8 cellular contexts compared by ENCODE assay signal in genomic region chr19:17294051-17294891, GRCh38. TPM values are rescaled to one million over a fixed set of nuclear protein-coding genes. Genes with fewer than 3 reads are reported as not detected.
DNase-seq lines count a peak whose midpoint lies in the region; ATAC-seq, FAIRE-seq and TF ChIP-seq lines count a peak whose summit lies in the region.

No MANE protein-coding gene starts in this region.

- TF ChIP-seq RAD21 in GM12878 (IDR thresholded peaks at IDR 0.05; ENCODE audit: insufficient read depth, low read depth, low read length) = no peak

- H3K36me3 ChIP-seq in GM12878 (ENCODE audit: control insufficient read depth in 2 of 2, insufficient read depth in 2 of 2, low read length in 1 of 2) = no peaks in the 10 kb centered on the region

- no peak for TF ChIP-seq EP300 in GM12878 (IDR thresholded peaks at IDR 0.05; ENCODE audit: borderline replicate concordance in 1 of 2, control insufficient read depth in 1 of 2, low read depth in 2 of 2, low read length in 2 of 2)

- 78% methylated on average over 48 of the region's 48 CpGs for WGBS in GM12878 (ENCODE audit: insufficient coverage, insufficient replicate concordance, low lambda C conversion rate, missing lambda C conversion rate)

- RAD21 ChIA-PET in GM12878 (lab: Charles Lee; ENCODE audit: unreplicated experiment) = interaction anchor here (1.2 to 3.2 kb wide), 3 partner anchors 9 to 91 kb away, joined by 3 to 17 read pairs (median 14); partner anchors contain the start of genes ABHD8 and MRPL34

- peaks cover 4% of the 10 kb centered on the region; the same call in 1 of the 2 replicates for H3K4me1 ChIP-seq in GM12878 (ENCODE audit: control insufficient read depth, insufficient read depth, low read length)

- H3K27me3 ChIP-seq in GM12878 (replicated peaks in 1 of 2; ENCODE audit: control insufficient read depth in 2 of 2, insufficient read depth in 2 of 2, low read length in 1 of 2) = no peaks in the 10 kb centered on the region

- BruUV-seq in GM12878 (replicated peaks; lab: Mats Ljungman, UMichigan) = no TSS peak

- no peak overlapping the region for H3K27ac ChIP-seq in GM12878 (ENCODE audit: control insufficient read depth, insufficient read depth)

- intact Hi-C loops in GM12878 (cut with micrococcal nuclease; ENCODE audit: unreplicated experiment) = loop anchor here (5.0 kb wide), 1 partner anchor 43 kb away; the partner anchor contains the start of gene GTPBP3

- SMC1A ChIA-PET in GM12878 (lab: Charles Lee; ENCODE audit: uncharacterized antibody, unreplicated experiment) = interaction anchor here (1.1 kb wide), 1 partner anchor 11 kb away, joined by 4 read pairs; no protein-coding TSS in a partner anchor

- no peak overlapping the region for H2AFZ ChIP-seq in GM12878 (ENCODE audit: control insufficient read depth, low read depth, low read length)

- ATAC-seq in GM12878 (peak; percentile 47), GM19351 (IDR thresholded peaks at IDR 0.05; ENCODE audit: unreplicated experiment) (no peak), HG03108 (IDR thresholded peaks at IDR 0.05; ENCODE audit: unreplicated experiment) (no peak), GM19397 (IDR thresholded peaks at IDR 0.05; ENCODE audit: unreplicated experiment) (no peak)

- no peaks in the 10 kb centered on the region; the same call in 1 of the 2 replicates for H3K79me2 ChIP-seq in GM12878 (ENCODE audit: control insufficient read depth, insufficient read depth, low read length)

- H3K9ac ChIP-seq in GM12878 (ENCODE audit: control insufficient read depth, insufficient read depth, low read length) = no peak overlapping the region

- H3K4me2 ChIP-seq in GM12878 (ENCODE audit: control insufficient read depth, insufficient read depth) = no peak overlapping the region

- H3K4me3 ChIP-seq in GM12878 = no peak overlapping the region

- TF ChIP-seq POLR2A in GM12878 (IDR thresholded peaks at IDR 0.05; ENCODE audit: low read depth, low read length) = no peak; the same call in 1 of the 2 replicates

- peak; percentile 22 for DNase-seq in GM19240 (ENCODE audit: insufficient read length, low spot score)
- peak; percentile 44 for DNase-seq in SK-MEL-5 (ENCODE audit: low read depth, low spot score)
- no peak for DNase-seq in GM12878 (ENCODE audit: low read depth, low spot score)
- peak; percentile 54 to 73 for DNase-seq in stimulated activated CD4-positive, alpha-beta T cell treated with anti-CD3 and anti-CD28 coated beads, Interleukin-2, amount 100 ng/mL, for 48 hours
- no peak for DNase-seq in NCI-H774 (lab: John Stamatoyannopoulos, UW)

- CTCF ChIA-PET in GM12878 (lab: Yijun Ruan, JAX) = interaction anchor here (4.5 to 6.5 kb wide), 2 partner anchors 10 to 93 kb away, joined by 43 to 81 read pairs; partner anchors contain the start of genes ABHD8 and MRPL34

- POLR2A ChIA-PET in GM12878 (lab: Charles Lee) = interaction anchor here (1.9 kb wide), 1 partner anchor 15 kb away, joined by 5 read pairs; the partner anchor contains the start of gene DDA1

- no peak for TF ChIP-seq CTCF in GM12878 (IDR thresholded peaks at IDR 0.05 in 2 of 3, conservative IDR thresholded peaks at IDR 0.05 in 1 of 3; ENCODE audit: control insufficient read depth in 2 of 3, extremely low read depth in 1 of 3, insufficient read depth in 1 of 3, low read depth in 3 of 3, low read length in 3 of 3)

- H4K20me1 ChIP-seq in GM12878 (ENCODE audit: control insufficient read depth, insufficient read depth) = no peaks in the 10 kb centered on the region

- no peak for FAIRE-seq in GM12878 (lab: Jason Lieb, UNC)

- no peaks in the 10 kb centered on the region; the same call in 1 of the 3 replicates for H3K9me3 ChIP-seq in GM12878 (replicated peaks; ENCODE audit: control insufficient read depth, insufficient read depth, low read length)

- in situ Hi-C loops in SK-MEL-5 (cut with HindIII; ENCODE audit: low pct_unique_long_range_greater_than_20kb, low sequenced_read_pairs) = no loop called here
- in situ Hi-C loops in GM12878 (cut with MboI) = loop anchor here (5.0 kb wide), 1 partner anchor 93 kb away; no protein-coding TSS in a partner anchor

RNA-seq across cellular contexts. Expression of gene ABHD8, which starts 9.0 kb away (rescaled TPM):
- total RNA-seq in SK-MEL-5 (2014; rRNA removed; shearing (Covaris generic)) = 2.5 and 3.4 TPM in 2 replicates
- 6.2 and 8.6 TPM in 2 replicates for polyA plus RNA-seq in SK-MEL-5 (2015; cell fraction: cytosol; rRNA removed)
- 1.0 and 2.3 TPM in 2 replicates for polyA plus RNA-seq in SK-MEL-5 (2015; cell fraction: nucleus; rRNA removed)
- total RNA-seq in GM12878 (2013; cell fraction: nucleolus; rRNA removed) = 7.8 and 8.0 TPM in 2 replicates
- total RNA-seq in GM12878 (2014; rRNA removed) = 8.8 and 12.0 TPM in 2 replicates
- 2.1 TPM in 2 replicates for total RNA-seq in GM12878 (2014; rRNA removed; fragmentation: Illumina TruSeq; extraction: Trizol)
- total RNA-seq in GM12878 (2021) = 10.0 and 13.1 TPM in 2 replicates
- 2.4 TPM for polyA plus RNA-seq in GM12878 (2011; ENCODE audit: low read depth)
- 1.6 and 3.5 TPM in 2 replicates for polyA plus RNA-seq in GM12878 (2011; rRNA removed)
- 6.7 and 12.3 TPM in 2 replicates for polyA plus RNA-seq in GM12878 (2011; cell fraction: cytosol; rRNA removed)
- polyA plus RNA-seq in GM12878 (2011; cell fraction: nucleus; rRNA removed) = 4.7 TPM in 2 replicates
- 8.8 TPM in 2 replicates for polyA plus RNA-seq in GM12878 (2012)
- 0.55 and 1.5 TPM in 2 replicates for polyA plus RNA-seq in GM12878 (2014; fragmentation: Illumina TruSeq; extraction: Trizol)
- polyA plus RNA-seq in GM12878 (2014; fragmentation: Nextera tagmentation; extraction: Ambion mirVana) = under 1 TPM; 0.03 to 0.04 TPM
- 11.8 and 13.1 TPM in 2 replicates for polyA plus RNA-seq in GM12878 (2014; rRNA removed)
- 10 to 100 TPM in 1 of 2 experiments, 1 to 10 TPM in 1; 8.4 to 12.5 TPM for polyA plus RNA-seq in GM12878 (2016; fragmentation: Nextera tagmentation; extraction: Ambion mirVana)
- 4.5 and 6.7 TPM in 2 replicates for polyA minus RNA-seq in GM12878 (2011; rRNA and poly(A)+ RNA removed)
- 3.4 and 5.3 TPM in 2 replicates for polyA minus RNA-seq in GM12878 (2011; cell fraction: cytosol; rRNA and poly(A)+ RNA removed)
- 3.6 and 4.4 TPM in 2 replicates for polyA minus RNA-seq in GM12878 (2011; cell fraction: nucleus; rRNA and poly(A)+ RNA removed)

RNA-seq across cellular contexts. Expression of gene MRPL34, which starts 11.4 kb away (rescaled TPM):
- total RNA-seq in SK-MEL-5 (2014; rRNA removed; shearing (Covaris generic)) = 48.4 and 77.4 TPM in 2 replicates
- polyA plus RNA-seq in SK-MEL-5 (2015; cell fraction: cytosol; rRNA removed) = 193 and 326 TPM in 2 replicates
- 38.5 and 101 TPM in 2 replicates for polyA plus RNA-seq in SK-MEL-5 (2015; cell fraction: nucleus; rRNA removed)
- 4.3 and 7.7 TPM in 2 replicates for total RNA-seq in GM12878 (2013; cell fraction: nucleolus; rRNA removed)
- 118 and 126 TPM in 2 replicates for total RNA-seq in GM12878 (2014; rRNA removed)
- total RNA-seq in GM12878 (2014; rRNA removed; fragmentation: Illumina TruSeq; extraction: Trizol) = 33.4 and 37.2 TPM in 2 replicates
- total RNA-seq in GM12878 (2021) = 90.5 and 92.1 TPM in 2 replicates
- 18.2 TPM for polyA plus RNA-seq in GM12878 (2011; ENCODE audit: low read depth)
- polyA plus RNA-seq in GM12878 (2011; rRNA removed) = 59.0 and 66.8 TPM in 2 replicates
- polyA plus RNA-seq in GM12878 (2011; cell fraction: cytosol; rRNA removed) = 86.5 and 89.3 TPM in 2 replicates
- polyA plus RNA-seq in GM12878 (2011; cell fraction: nucleus; rRNA removed) = 24.2 and 35.6 TPM in 2 replicates
- polyA plus RNA-seq in GM12878 (2012) = 45.5 and 50.4 TPM in 2 replicates
- polyA plus RNA-seq in GM12878 (2014; fragmentation: Illumina TruSeq; extraction: Trizol) = 28.1 and 41.6 TPM in 2 replicates
- polyA plus RNA-seq in GM12878 (2014; fragmentation: Nextera tagmentation; extraction: Ambion mirVana) = 10 to 100 TPM in 1 of 2 experiments, 1 to 10 TPM in 1; 8.6 to 25.2 TPM
- polyA plus RNA-seq in GM12878 (2014; rRNA removed) = 198 and 209 TPM in 2 replicates
- polyA plus RNA-seq in GM12878 (2016; fragmentation: Nextera tagmentation; extraction: Ambion mirVana) = 100 to 1,000 TPM; 169 TPM
- polyA minus RNA-seq in GM12878 (2011; rRNA and poly(A)+ RNA removed) = 12.1 and 20.0 TPM in 2 replicates
- 10.2 and 12.7 TPM in 2 replicates for polyA minus RNA-seq in GM12878 (2011; cell fraction: cytosol; rRNA and poly(A)+ RNA removed)
- 4.6 and 7.7 TPM in 2 replicates for polyA minus RNA-seq in GM12878 (2011; cell fraction: nucleus; rRNA and poly(A)+ RNA removed)

RNA-seq across cellular contexts. Expression of gene ANKLE1, which starts 12.6 kb away (rescaled TPM):
- total RNA-seq in SK-MEL-5 (2014; rRNA removed; shearing (Covaris generic)) = 1.3 TPM in 2 replicates
- polyA plus RNA-seq in SK-MEL-5 (2015; cell fraction: cytosol; rRNA removed) = 6.5 and 10.0 TPM in 2 replicates
- 17.9 and 19.0 TPM in 2 replicates for polyA plus RNA-seq in SK-MEL-5 (2015; cell fraction: nucleus; rRNA removed)
- 14.1 and 14.4 TPM in 2 replicates for total RNA-seq in GM12878 (2013; cell fraction: nucleolus; rRNA removed)
- 10.7 and 13.4 TPM in 2 replicates for total RNA-seq in GM12878 (2014; rRNA removed)
- total RNA-seq in GM12878 (2014; rRNA removed; fragmentation: Illumina TruSeq; extraction: Trizol) = 4.6 and 5.5 TPM in 2 replicates
- total RNA-seq in GM12878 (2021) = 13.1 and 16.0 TPM in 2 replicates
- 1.2 TPM for polyA plus RNA-seq in GM12878 (2011; ENCODE audit: low read depth)
- polyA plus RNA-seq in GM12878 (2011; rRNA removed) = 2.2 and 4.4 TPM in 2 replicates
- polyA plus RNA-seq in GM12878 (2011; cell fraction: cytosol; rRNA removed) = 4.9 and 8.8 TPM in 2 replicates
- polyA plus RNA-seq in GM12878 (2011; cell fraction: nucleus; rRNA removed) = 20.6 and 30.5 TPM in 2 replicates
- polyA plus RNA-seq in GM12878 (2012) = 3.6 and 4.6 TPM in 2 replicates
- polyA plus RNA-seq in GM12878 (2014; fragmentation: Illumina TruSeq; extraction: Trizol) = 6.2 and 8.4 TPM in 2 replicates
- polyA plus RNA-seq in GM12878 (2014; fragmentation: Nextera tagmentation; extraction: Ambion mirVana) = 1 to 10 TPM; 2.2 to 2.3 TPM
- 17.9 and 20.8 TPM in 2 replicates for polyA plus RNA-seq in GM12878 (2014; rRNA removed)
- polyA plus RNA-seq in GM12878 (2016; fragmentation: Nextera tagmentation; extraction: Ambion mirVana) = 10 to 100 TPM; 16.5 to 16.6 TPM
- 2.4 and 5.0 TPM in 2 replicates for polyA minus RNA-seq in GM12878 (2011; rRNA and poly(A)+ RNA removed)
- 3.6 and 4.7 TPM in 2 replicates for polyA minus RNA-seq in GM12878 (2011; cell fraction: cytosol; rRNA and poly(A)+ RNA removed)
- polyA minus RNA-seq in GM12878 (2011; cell fraction: nucleus; rRNA and poly(A)+ RNA removed) = 9.4 and 19.7 TPM in 2 replicates

RNA-seq across cellular contexts. Expression of gene DDA1, which starts 15.1 kb away (rescaled TPM):
- total RNA-seq in SK-MEL-5 (2014; rRNA removed; shearing (Covaris generic)) = 14.0 and 14.1 TPM in 2 replicates
- polyA plus RNA-seq in SK-MEL-5 (2015; cell fraction: cytosol; rRNA removed) = 19.8 and 20.5 TPM in 2 replicates
- polyA plus RNA-seq in SK-MEL-5 (2015; cell fraction: nucleus; rRNA removed) = 13.1 and 29.2 TPM in 2 replicates
- total RNA-seq in GM12878 (2013; cell fraction: nucleolus; rRNA removed) = 9.0 and 11.5 TPM in 2 replicates
- total RNA-seq in GM12878 (2014; rRNA removed) (33.3 and 36.0 TPM in 2 replicates), GM12878 (2014; rRNA removed; fragmentation: Illumina TruSeq; extraction: Trizol) (26.1 and 31.1 TPM in 2 replicates), GM12878 (2021) (42.8 and 53.5 TPM in 2 replicates)
- polyA plus RNA-seq in GM12878 (2011; ENCODE audit: low read depth) = 14.8 TPM
- polyA plus RNA-seq in GM12878 (2011; rRNA removed) (23.6 and 33.4 TPM in 2 replicates), GM12878 (2014; fragmentation: Illumina TruSeq; extraction: Trizol) (31.7 and 62.8 TPM in 2 replicates), GM12878 (2014; fragmentation: Nextera tagmentation; extraction: Ambion mirVana) (1 to 10 TPM in 1 of 2 experiments, under 1 TPM in 1; 0.76 to 2.8 TPM), GM12878 (2014; rRNA removed) (71.0 and 77.5 TPM in 2 replicates), GM12878 (2016; fragmentation: Nextera tagmentation; extraction: Ambion mirVana) (10 to 100 TPM; 61.5 to 63.8 TPM)
- 29.7 and 46.8 TPM in 2 replicates for polyA plus RNA-seq in GM12878 (2011; cell fraction: cytosol; rRNA removed)
- 51.0 and 57.0 TPM in 2 replicates for polyA plus RNA-seq in GM12878 (2011; cell fraction: nucleus; rRNA removed)
- 41.8 and 55.6 TPM in 2 replicates for polyA plus RNA-seq in GM12878 (2012)
- 11.6 and 12.9 TPM in 2 replicates for polyA minus RNA-seq in GM12878 (2011; rRNA and poly(A)+ RNA removed)
- 5.3 and 12.0 TPM in 2 replicates for polyA minus RNA-seq in GM12878 (2011; cell fraction: cytosol; rRNA and poly(A)+ RNA removed)
- polyA minus RNA-seq in GM12878 (2011; cell fraction: nucleus; rRNA and poly(A)+ RNA removed) = 4.6 and 9.6 TPM in 2 replicates

RNA-seq across cellular contexts. Expression of gene BABAM1, which starts 27.0 kb away (rescaled TPM):
- total RNA-seq in SK-MEL-5 (2014; rRNA removed; shearing (Covaris generic)) = 61.0 and 66.6 TPM in 2 replicates
- polyA plus RNA-seq in SK-MEL-5 (2015; cell fraction: cytosol; rRNA removed) = 55.3 and 59.7 TPM in 2 replicates
- polyA plus RNA-seq in SK-MEL-5 (2015; cell fraction: nucleus; rRNA removed) = 61.2 and 119 TPM in 2 replicates
- total RNA-seq in GM12878 (2013; cell fraction: nucleolus; rRNA removed) = 33.1 and 39.0 TPM in 2 replicates
- 104 and 108 TPM in 2 replicates for total RNA-seq in GM12878 (2014; rRNA removed)
- total RNA-seq in GM12878 (2014; rRNA removed; fragmentation: Illumina TruSeq; extraction: Trizol) = 74.7 and 81.9 TPM in 2 replicates
- 102 and 103 TPM in 2 replicates for total RNA-seq in GM12878 (2021)
- 54.4 TPM for polyA plus RNA-seq in GM12878 (2011; ENCODE audit: low read depth)
- 104 and 107 TPM in 2 replicates for polyA plus RNA-seq in GM12878 (2011; rRNA removed)
- polyA plus RNA-seq in GM12878 (2011; cell fraction: cytosol; rRNA removed) = 133 and 164 TPM in 2 replicates
- polyA plus RNA-seq in GM12878 (2011; cell fraction: nucleus; rRNA removed) = 112 and 115 TPM in 2 replicates
- 57.5 and 64.9 TPM in 2 replicates for polyA plus RNA-seq in GM12878 (2012)
- polyA plus RNA-seq in GM12878 (2014; fragmentation: Illumina TruSeq; extraction: Trizol) = 47.7 and 86.7 TPM in 2 replicates
- 10 to 100 TPM; 11.9 to 37.4 TPM for polyA plus RNA-seq in GM12878 (2014; fragmentation: Nextera tagmentation; extraction: Ambion mirVana)
- polyA plus RNA-seq in GM12878 (2014; rRNA removed) = 129 and 142 TPM in 2 replicates
- polyA plus RNA-seq in GM12878 (2016; fragmentation: Nextera tagmentation; extraction: Ambion mirVana) = 100 to 1,000 TPM; 153 to 154 TPM
- polyA minus RNA-seq in GM12878 (2011; rRNA and poly(A)+ RNA removed) = 34.9 and 51.9 TPM in 2 replicates
- 13.2 and 19.4 TPM in 2 replicates for polyA minus RNA-seq in GM12878 (2011; cell fraction: cytosol; rRNA and poly(A)+ RNA removed)
- 10.6 and 14.1 TPM in 2 replicates for polyA minus RNA-seq in GM12878 (2011; cell fraction: nucleus; rRNA and poly(A)+ RNA removed)

Comparison
In these comparisons a context has a peak if more than half of its experiments do, and no peak if none do; other contexts are left out.
1. DNase-seq: peak in GM19240 (single experiment), SK-MEL-5 (single experiment) and stimulated activated CD4-positive, alpha-beta T cell treated with anti-CD3 and anti-CD28 coated beads, Interleukin-2, amount 100 ng/mL, for 48 hours (2 of 2); none in GM12878 (single experiment) and NCI-H774 (single experiment).